ENCODE assay signal across 1 cellular context in genomic region chr4:127660486-127660885, GRCh38.
TF ChIP-seq lines count a peak whose summit lies in the region.

No MANE protein-coding gene starts in this region.

TF ChIP-seq in K562, 482 proteins besides CTCF, POLR2A, EP300 and RAD21 (continued from another document and continues in another):
- TF ChIP-seq GTF3C2 (IDR thresholded peaks at IDR 0.05; ENCODE audit: borderline replicate concordance, extremely low read depth, insufficient read length) (no peak), BCOR (IDR thresholded peaks at IDR 0.05) (no peak), C11orf30 (IDR thresholded peaks at IDR 0.05; ENCODE audit: low read depth) (peak; percentile 48; the same call in 1 of the 2 replicates), KLF1 (tag; IDR thresholded peaks at IDR 0.05) (no peak), NELFE (IDR thresholded peaks at IDR 0.05; ENCODE audit: insufficient read depth, insufficient read length) (no peak), ZNF518B (CRISPR knock-in tag; IDR thresholded peaks at IDR 0.05) (no peak), FOSL1 (tag; conservative IDR thresholded peaks at IDR 0.05) (peak; percentile 55; the same call in 1 of the 2 replicates), ZNF407 (IDR thresholded peaks at IDR 0.05; ENCODE audit: low read depth) (no peak), MAFG (tag; conservative IDR thresholded peaks at IDR 0.05) (peak; percentile 64; the same call in 1 of the 2 replicates), ZNF766 (CRISPR knock-in tag; conservative IDR thresholded peaks at IDR 0.05) (no peak), U2AF1 (optimal IDR thresholded peaks at IDR 0.05; ENCODE audit: low read depth, low read length) (no peak), NR2C2 (CRISPR knock-in tag; IDR thresholded peaks at IDR 0.05) (no peak), NR2C2 (tag; IDR thresholded peaks at IDR 0.05) (no peak), CHD2 (IDR thresholded peaks at IDR 0.05; ENCODE audit: low read depth, low read length) (no peak), HIVEP1 (CRISPR knock-in tag; IDR thresholded peaks at IDR 0.05) (no peak), IRF9 (tag; IDR thresholded peaks at IDR 0.05) (no peak), TRIM28 (IDR thresholded peaks at IDR 0.05) (no peak), ZNF133 (CRISPR knock-in tag; IDR thresholded peaks at IDR 0.05) (no peak), SNRNP70 (optimal IDR thresholded peaks at IDR 0.05; ENCODE audit: low read depth, low read length) (no peak), ZFP91 (CRISPR knock-in tag; IDR thresholded peaks at IDR 0.05) (no peak), ATF3 (IDR thresholded peaks at IDR 0.05) (peak; percentile 82), ATF3 (CRISPR knock-in tag; conservative IDR thresholded peaks at IDR 0.05) (no peak), ZNF511 (CRISPR knock-in tag; IDR thresholded peaks at IDR 0.05) (no peak), ZNF785 (CRISPR knock-in tag; IDR thresholded peaks at IDR 0.05) (no peak), ELK3 (CRISPR knock-in tag; IDR thresholded peaks at IDR 0.05) (no peak), ZNF124 (CRISPR knock-in tag; IDR thresholded peaks at IDR 0.05) (no peak), ZNF24 (IDR thresholded peaks at IDR 0.05) (no peak), IRF1 (CRISPR knock-in tag; IDR thresholded peaks at IDR 0.05; ENCODE audit: borderline replicate concordance) (no peak), THRAP3 (IDR thresholded peaks at IDR 0.05; ENCODE audit: borderline replicate concordance) (no peak), ETV1 (tag; conservative IDR thresholded peaks at IDR 0.05; ENCODE audit: low read depth) (no peak), POLR2G (IDR thresholded peaks at IDR 0.05; ENCODE audit: low read depth, low read length) (no peak), YY1 (IDR thresholded peaks at IDR 0.05; ENCODE audit: borderline replicate concordance in 1 of 3, control insufficient read depth in 1 of 3, extremely low read depth in 1 of 3, insufficient read depth in 3 of 3, insufficient read length in 1 of 3, insufficient replicate concordance in 2 of 3, low read depth in 1 of 3, low read length in 2 of 3) (no peak), ZNF395 (CRISPR knock-in tag; IDR thresholded peaks at IDR 0.05) (no peak), THRB (CRISPR knock-in tag; conservative IDR thresholded peaks at IDR 0.05) (no peak)
